ENCODE assay signal across 22 cellular contexts in the genomic region with DNA sequence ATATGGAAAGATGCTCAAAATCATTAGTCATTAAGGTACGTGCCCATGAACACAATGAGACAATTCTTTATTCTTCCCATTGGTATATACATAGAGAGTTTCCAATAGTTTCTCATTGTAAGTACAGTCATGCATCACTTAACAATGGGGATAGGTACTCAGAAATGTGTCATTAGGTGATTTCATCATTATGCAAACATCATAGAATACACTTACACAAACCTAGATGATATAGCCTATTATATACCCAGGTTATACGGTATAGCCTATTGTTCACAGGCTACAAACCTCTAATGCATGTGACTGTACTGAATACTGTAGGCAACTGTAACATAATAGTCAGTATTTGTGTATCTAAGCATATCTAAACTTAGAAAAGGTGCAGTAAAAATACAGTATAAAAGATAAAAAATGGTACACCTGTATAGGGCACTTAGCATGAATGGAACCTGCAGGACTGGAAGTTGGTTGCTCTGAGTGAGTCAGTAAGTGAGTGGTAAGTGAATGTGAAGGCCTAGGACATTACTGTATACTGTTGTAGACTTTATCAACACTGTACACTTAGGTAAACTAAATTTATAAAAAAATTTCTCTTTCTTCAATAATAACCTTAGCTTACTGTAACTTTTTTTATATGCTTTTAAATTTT. TPM values are rescaled to one million over a fixed set of nuclear protein-coding genes. Genes with fewer than 3 reads are reported as not detected.
A peak's percentile ranks its signal among the peaks of the same experiment; 100 is the strongest.
DNase-seq lines count a peak whose midpoint lies in the region; ATAC-seq, FAIRE-seq and TF ChIP-seq lines count a peak whose summit lies in the region.
"Had no signal": no experiment of that assay in that cellular context is flagged by ENCODE, and none has a peak within 500 bp of the region (broad histone marks: within the 10 kb centered on the region; RNA-seq: fewer than 3 reads in every experiment).

No MANE protein-coding gene starts in this region.

- H3K4me3 ChIP-seq in RWPE2 (ENCODE audit: severe bottlenecking) (no peak overlapping the region), mucosa of descending colon (no peak overlapping the region), spleen (no peak overlapping the region)
- H3K4me3 ChIP-seq: lung, prostate gland, thyroid gland had no signal

- FAIRE-seq in GM12891 (lab: Jason Lieb, UNC) = peak; percentile 56
- FAIRE-seq: islet of Langerhans had no signal

- TF ChIP-seq CTCF in RWPE2 (IDR thresholded peaks at IDR 0.05; ENCODE audit: poor library complexity, severe bottlenecking) (no peak), mucosa of descending colon (IDR thresholded peaks at IDR 0.05) (no peak), spleen (IDR thresholded peaks at IDR 0.05 in 8 of 11, conservative IDR thresholded peaks at IDR 0.05 in 3 of 11) (no peak)

- H3K36me3 ChIP-seq in RWPE2 (ENCODE audit: low read depth) (no peaks in the 10 kb centered on the region), mucosa of descending colon (ENCODE audit: low read depth) (no peaks in the 10 kb centered on the region), spleen (no peaks in the 10 kb centered on the region)
- H3K36me3 ChIP-seq: prostate gland, thyroid gland had no signal

- 64 to 98% (median 85%) methylated on average over 2 of the region's 2 CpGs for WGBS in spleen, 5 donors

- DNase-seq in GM12891 (ENCODE audit: insufficient read length, low spot score) = no peak
- DNase-seq in NCI-H2081 treated with DMSO at 0.1 percent for 48 hours (lab: John Stamatoyannopoulos, UW) = peak; percentile 49
- no peak for DNase-seq in RWPE2 (ENCODE audit: low spot score)
- DNase-seq in mucosa of descending colon = no peak
- DNase-seq in spleen = no peak
- DNase-seq in SW480 (ENCODE audit: low spot score) = no peak
- DNase-seq in activated gamma-delta T cell (lab: John Stamatoyannopoulos, UW) = no peak
- DNase-seq: activated CD4-positive, alpha-beta T cell treated with anti-CD3 and anti-CD28 coated beads, Interleukin-2, amount 50 U/mL, for 1 hour; activated CD8-positive, alpha-beta memory T cell treated with anti-CD3 and anti-CD28 coated beads, Interleukin-2, amount 10 ng/mL, durations not matched to agents 7 days and 5 days; activated naive CD4-positive, alpha-beta T cell treated with anti-CD3 and anti-CD28 coated beads, Interleukin-2, amount 50 U/mL, for 16 hours; amygdala; endodermal cell; KG1; NCI-H2029 treated with DMSO at 0.1 percent for 48 hours; NCI-H526 treated with DMSO at 0.1 percent for 48 hours; stimulated activated naive CD8-positive, alpha-beta T cell treated with anti-CD3 and anti-CD28 coated beads, Interleukin-15, amount 100 ng/mL, for 72 hours; thyroid gland had no signal

- no peaks in the 10 kb centered on the region for H3K9me3 ChIP-seq in RWPE2 (ENCODE audit: severe bottlenecking)
- H3K9me3 ChIP-seq in mucosa of descending colon = no peaks in the 10 kb centered on the region
- no peaks in the 10 kb centered on the region for H3K9me3 ChIP-seq in spleen
- H3K9me3 ChIP-seq: prostate gland, thyroid gland had no signal

- peak; percentile 95 for ATAC-seq in RWPE2 (ENCODE audit: low read depth)
- ATAC-seq in mucosa of descending colon = peak; percentile 73
- ATAC-seq: activated CD8-positive, alpha-beta memory T cell treated with anti-CD3 and anti-CD28 coated beads, Interleukin-2, amount 10 ng/mL, durations not matched to agents 7 days and 5 days; SK-N-SH treated with all-trans-retinoic acid at 6 μM for 48 hours; stimulated activated naive CD8-positive, alpha-beta T cell treated with anti-CD3 and anti-CD28 coated beads, Interleukin-15, amount 100 ng/mL, for 72 hours; WTC11 had no signal

- H3K27me3 ChIP-seq in RWPE2 (ENCODE audit: insufficient read depth, poor library complexity, severe bottlenecking) (no peaks in the 10 kb centered on the region), spleen (replicated peaks in 1 of 7) (no peaks in the 10 kb centered on the region)
- H3K27me3 ChIP-seq: thyroid gland had no signal

- H3K4me1 ChIP-seq in RWPE2 (ENCODE audit: insufficient read depth, poor library complexity, severe bottlenecking) = no peaks in the 10 kb centered on the region
- H3K4me1 ChIP-seq in mucosa of descending colon (ENCODE audit: low read depth) = no peaks in the 10 kb centered on the region
- H3K4me1 ChIP-seq in spleen = no peaks in the 10 kb centered on the region
- H3K4me1 ChIP-seq: prostate gland, thyroid gland had no signal

- H3K27ac ChIP-seq in RWPE2 (ENCODE audit: poor library complexity, severe bottlenecking) (no peak overlapping the region), spleen (no peak overlapping the region)
- H3K27ac ChIP-seq: prostate gland, thyroid gland had no signal

- no peak for TF ChIP-seq POLR2A in GM12891 (IDR thresholded peaks at IDR 0.05; ENCODE audit: low read depth, low read length)
- no peak for TF ChIP-seq POLR2A in spleen (IDR thresholded peaks at IDR 0.05)

- intact Hi-C loops in mucosa of descending colon (cut with DNase I, micrococcal nuclease) (no loop called here), spleen (cut with DNase I; ENCODE audit: low total_unique reads) (no loop called here)

TF ChIP-seq in GM12891, 5 proteins besides CTCF, POLR2A, EP300 and RAD21:
- TF ChIP-seq SPI1 (IDR thresholded peaks at IDR 0.05; ENCODE audit: low read depth, low read length) = no peak
- no peak for TF ChIP-seq POU2F2 (IDR thresholded peaks at IDR 0.05; ENCODE audit: low read depth, low read length)
- no peak for TF ChIP-seq POLR2AphosphoS5 (IDR thresholded peaks at IDR 0.05; ENCODE audit: low read depth, low read length)
- TF ChIP-seq TAF1 (IDR thresholded peaks at IDR 0.05; ENCODE audit: low read depth, low read length) = no peak
- TF ChIP-seq PAX5 (IDR thresholded peaks at IDR 0.05; ENCODE audit: insufficient read depth, low read length, severe bottlenecking) = no peak

RNA-seq across cellular contexts. Expression of a gene that starts 49.6 kb away (rescaled TPM):
- polyA plus RNA-seq in GM12891 (2012; ENCODE audit: low read depth, missing spikeins) = 7.7 TPM
- 1 to 10 TPM; 1.6 to 8.4 (median 5.1) TPM for total RNA-seq in mucosa of descending colon
- 1 to 10 TPM; 1.0 to 2.7 (median 1.7) TPM for total RNA-seq in spleen
- under 1 TPM; 0.17 to 0.54 (median 0.38) TPM for polyA plus RNA-seq in spleen
